In the genomic region with DNA sequence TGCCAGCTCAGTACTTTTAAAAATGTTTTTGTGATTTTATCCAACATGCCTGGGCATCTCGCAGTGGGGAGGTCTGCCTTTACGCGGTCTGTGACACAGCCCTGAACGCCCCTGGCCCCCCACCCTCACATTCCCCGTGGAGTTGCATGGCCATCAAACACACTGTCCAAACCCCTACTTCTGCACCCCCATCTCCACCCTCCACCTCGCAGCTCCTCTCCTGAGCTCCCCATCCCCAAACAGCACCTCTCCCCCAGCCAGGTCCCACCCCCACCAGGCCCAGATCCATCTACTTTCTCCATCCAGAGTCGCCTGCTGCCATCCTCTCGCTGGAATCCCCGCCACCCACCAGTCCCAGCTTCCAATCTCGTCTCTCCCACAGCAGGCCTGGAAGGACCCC, we compare ENCODE assay signal across 1 cellular context.
TF ChIP-seq lines count a peak whose summit lies in the region.

No MANE protein-coding gene starts in this region.

TF ChIP-seq in K562, 482 proteins besides CTCF, POLR2A, EP300 and RAD21:
- TF ChIP-seq, protein P1, sequence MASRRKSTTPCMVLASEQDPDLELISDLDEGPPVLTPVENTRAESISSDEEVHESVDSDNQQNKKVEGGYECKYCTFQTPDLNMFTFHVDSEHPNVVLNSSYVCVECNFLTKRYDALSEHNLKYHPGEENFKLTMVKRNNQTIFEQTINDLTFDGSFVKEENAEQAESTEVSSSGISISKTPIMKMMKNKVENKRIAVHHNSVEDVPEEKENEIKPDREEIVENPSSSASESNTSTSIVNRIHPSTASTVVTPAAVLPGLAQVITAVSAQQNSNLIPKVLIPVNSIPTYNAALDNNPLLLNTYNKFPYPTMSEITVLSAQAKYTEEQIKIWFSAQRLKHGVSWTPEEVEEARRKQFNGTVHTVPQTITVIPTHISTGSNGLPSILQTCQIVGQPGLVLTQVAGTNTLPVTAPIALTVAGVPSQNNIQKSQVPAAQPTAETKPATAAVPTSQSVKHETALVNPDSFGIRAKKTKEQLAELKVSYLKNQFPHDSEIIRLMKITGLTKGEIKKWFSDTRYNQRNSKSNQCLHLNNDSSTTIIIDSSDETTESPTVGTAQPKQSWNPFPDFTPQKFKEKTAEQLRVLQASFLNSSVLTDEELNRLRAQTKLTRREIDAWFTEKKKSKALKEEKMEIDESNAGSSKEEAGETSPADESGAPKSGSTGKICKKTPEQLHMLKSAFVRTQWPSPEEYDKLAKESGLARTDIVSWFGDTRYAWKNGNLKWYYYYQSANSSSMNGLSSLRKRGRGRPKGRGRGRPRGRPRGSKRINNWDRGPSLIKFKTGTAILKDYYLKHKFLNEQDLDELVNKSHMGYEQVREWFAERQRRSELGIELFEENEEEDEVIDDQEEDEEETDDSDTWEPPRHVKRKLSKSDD (conservative IDR thresholded peaks at IDR 0.05; ENCODE audit: low read length) = no peak
- no peak for TF ChIP-seq USF2 (CRISPR knock-in tag; IDR thresholded peaks at IDR 0.05)
